In genomic region chr2:44981714-44982108, GRCh38 we compare ENCODE assay signal across 8 cellular contexts. TPM values are rescaled to one million over a fixed set of nuclear protein-coding genes. Genes with fewer than 3 reads are reported as not detected.
A peak's percentile ranks its signal among the peaks of the same experiment; 100 is the strongest.
DNase-seq lines count a peak whose midpoint lies in the region; ATAC-seq and TF ChIP-seq lines count a peak whose summit lies in the region.

No MANE protein-coding gene starts in this region.

- CTCF ChIA-PET in CD8-positive, alpha-beta T cell (lab: Charles Lee), result interaction anchor here (0.6 to 8.3 kb wide), 22 partner anchors 9 to 1432 kb away, joined by 3 to 79 read pairs (median 4); no protein-coding TSS in a partner anchor
- CTCF ChIA-PET in activated CD8-positive, alpha-beta T cell treated with anti-CD3 and anti-CD28 coated beads for 36 hours (lab: Charles Lee), result interaction anchor here (0.7 to 6.5 kb wide), 31 partner anchors 8 to 797 kb away, joined by 3 to 72 read pairs (median 5); no protein-coding TSS in a partner anchor

- H3K36me3 ChIP-seq in CD8-positive, alpha-beta T cell (ENCODE audit: insufficient read depth, low read length), result no peaks in the 10 kb centered on the region
- no peaks in the 10 kb centered on the region for H3K36me3 ChIP-seq in effector memory CD4-positive, alpha-beta T cell (ENCODE audit: control insufficient read depth, insufficient read depth, low read length)

- intact Hi-C loops in CD8-positive, alpha-beta T cell (cut with DNase I, micrococcal nuclease), result loop anchor here in 1 of 2 experiments (1.0 to 5.0 kb wide), 3 partner anchors 513 to 796 kb away; no protein-coding TSS in a partner anchor
- intact Hi-C loops in activated CD8-positive, alpha-beta T cell treated with anti-CD3 and anti-CD28 coated beads for 36 hours (cut with micrococcal nuclease), result loop anchor here (2.0 kb wide), 1 partner anchor 515 kb away; no protein-coding TSS in a partner anchor

- H3K4me3 Mint-ChIP-seq in CD8-positive, alpha-beta T cell, result no peak overlapping the region
- H3K4me3 Mint-ChIP-seq in activated CD8-positive, alpha-beta T cell treated with anti-CD3 and anti-CD28 coated beads for 36 hours, result no peak overlapping the region
- H3K4me3 Mint-ChIP-seq in mesothelial cell of epicardium, result no peak overlapping the region

- POLR2A ChIA-PET in CD8-positive, alpha-beta T cell (lab: Charles Lee), result interaction anchor here (0.5 to 1.3 kb wide), 2 partner anchors 472 to 512 kb away, joined by 4 read pairs; no protein-coding TSS in a partner anchor
- POLR2A ChIA-PET in activated CD8-positive, alpha-beta T cell treated with anti-CD3 and anti-CD28 coated beads for 36 hours (lab: Charles Lee), result interaction anchor here (0.9 kb wide), 1 partner anchor 31 kb away, joined by 3 read pairs; no protein-coding TSS in a partner anchor

- H3K27ac Mint-ChIP-seq in CD8-positive, alpha-beta T cell, result no peak overlapping the region
- H3K27ac Mint-ChIP-seq in activated CD8-positive, alpha-beta T cell treated with anti-CD3 and anti-CD28 coated beads for 36 hours, result no peak overlapping the region
- no peak overlapping the region for H3K27ac Mint-ChIP-seq in mesothelial cell of epicardium

- H3K4me1 ChIP-seq in CD8-positive, alpha-beta T cell (ENCODE audit: insufficient read depth, low read length), result no peaks in the 10 kb centered on the region
- H3K4me1 ChIP-seq in effector memory CD4-positive, alpha-beta T cell (ENCODE audit: control insufficient read depth, insufficient read depth, low read length, poor library complexity, severe bottlenecking), result no peaks in the 10 kb centered on the region

- peak; percentile 64 for TF ChIP-seq CTCF in CD8-positive, alpha-beta T cell (IDR thresholded peaks at IDR 0.05)
- peak; percentile 83 for TF ChIP-seq CTCF in activated CD8-positive, alpha-beta T cell treated with anti-CD3 and anti-CD28 coated beads for 36 hours (IDR thresholded peaks at IDR 0.05)
- TF ChIP-seq CTCF in mesothelial cell of epicardium (IDR thresholded peaks at IDR 0.05; ENCODE audit: unreplicated experiment), result peak; percentile 95

- ATAC-seq in CD8-positive, alpha-beta T cell, result no peak
- peak; percentile 51 for ATAC-seq in activated CD8-positive, alpha-beta T cell treated with anti-CD3 and anti-CD28 coated beads for 36 hours
- no peak for ATAC-seq in GM19328 (IDR thresholded peaks at IDR 0.05; ENCODE audit: unreplicated experiment)

- H3K27ac ChIP-seq in CD8-positive, alpha-beta T cell (ENCODE audit: low read depth, low read length), result no peak overlapping the region
- no peak overlapping the region for H3K27ac ChIP-seq in effector memory CD4-positive, alpha-beta T cell (ENCODE audit: insufficient read depth, low read length, poor library complexity, severe bottlenecking)

- peak; percentile 37 to 77 (median 62) for DNase-seq in CD8-positive, alpha-beta T cell
- DNase-seq in HPDE6-E6E7 (ENCODE audit: extremely low spot score) (peak; percentile 64), NCI-H82 treated with DMSO at 0.1 percent for 48 hours (lab: John Stamatoyannopoulos, UW; ENCODE audit: unreplicated experiment) (peak; percentile 74), mesothelial cell of epicardium (ENCODE audit: low spot score in 2 of 2, unreplicated experiment in 2 of 2) (peak; percentile 61 to 89)
- peak; percentile 78 for DNase-seq in activated CD8-positive, alpha-beta T cell treated with anti-CD3 and anti-CD28 coated beads for 36 hours
- DNase-seq in effector memory CD4-positive, alpha-beta T cell, result peak; percentile 8 to 40 (median 8)
- peak; percentile 25 to 54 for DNase-seq in stimulated activated CD8-positive, alpha-beta memory T cell treated with anti-CD3 and anti-CD28 coated beads, Interleukin-2, amount 100 ng/mL, for 1 hour (ENCODE audit: low read depth in 2 of 2)

- no peaks in the 10 kb centered on the region for H3K36me3 Mint-ChIP-seq in CD8-positive, alpha-beta T cell
- H3K36me3 Mint-ChIP-seq in activated CD8-positive, alpha-beta T cell treated with anti-CD3 and anti-CD28 coated beads for 36 hours (ENCODE audit: low read depth), result no peaks in the 10 kb centered on the region
- no peaks in the 10 kb centered on the region for H3K36me3 Mint-ChIP-seq in mesothelial cell of epicardium

- H3K27me3 ChIP-seq in CD8-positive, alpha-beta T cell (ENCODE audit: insufficient read depth, low read length), result no peaks in the 10 kb centered on the region
- no peaks in the 10 kb centered on the region for H3K27me3 ChIP-seq in effector memory CD4-positive, alpha-beta T cell (replicated peaks; ENCODE audit: control insufficient read depth, insufficient read depth, low read length, poor library complexity, severe bottlenecking)

- peaks cover 25% of the 10 kb centered on the region for H3K27me3 Mint-ChIP-seq in CD8-positive, alpha-beta T cell (ENCODE audit: low read depth)
- peaks cover 13% of the 10 kb centered on the region for H3K27me3 Mint-ChIP-seq in activated CD8-positive, alpha-beta T cell treated with anti-CD3 and anti-CD28 coated beads for 36 hours
- H3K27me3 Mint-ChIP-seq in mesothelial cell of epicardium (ENCODE audit: low read depth), result peaks cover 71% of the 10 kb centered on the region

- no peak overlapping the region for H3K4me3 ChIP-seq in CD8-positive, alpha-beta T cell (ENCODE audit: low read depth, low read length)
- no peak overlapping the region for H3K4me3 ChIP-seq in effector memory CD4-positive, alpha-beta T cell (ENCODE audit: insufficient read depth, low read depth, low read length, poor library complexity, severe bottlenecking)

- peaks cover 2% of the 10 kb centered on the region for H3K4me1 Mint-ChIP-seq in CD8-positive, alpha-beta T cell (ENCODE audit: low read depth)
- peaks cover 2% of the 10 kb centered on the region for H3K4me1 Mint-ChIP-seq in activated CD8-positive, alpha-beta T cell treated with anti-CD3 and anti-CD28 coated beads for 36 hours (ENCODE audit: low read depth)
- peaks cover 4% of the 10 kb centered on the region for H3K4me1 Mint-ChIP-seq in mesothelial cell of epicardium

- H3K9me3 ChIP-seq in CD8-positive, alpha-beta T cell (ENCODE audit: low read length), result no peaks in the 10 kb centered on the region
- H3K9me3 ChIP-seq in effector memory CD4-positive, alpha-beta T cell (ENCODE audit: control insufficient read depth, low read length), result no peaks in the 10 kb centered on the region

- no peaks in the 10 kb centered on the region for H3K9me3 Mint-ChIP-seq in CD8-positive, alpha-beta T cell
- no peaks in the 10 kb centered on the region for H3K9me3 Mint-ChIP-seq in activated CD8-positive, alpha-beta T cell treated with anti-CD3 and anti-CD28 coated beads for 36 hours
- H3K9me3 Mint-ChIP-seq in mesothelial cell of epicardium, result peaks cover 2% of the 10 kb centered on the region

RNA-seq across cellular contexts. Expression of gene SIX2, which starts 27.5 kb away (rescaled TPM):
- total RNA-seq in CD8-positive, alpha-beta T cell, result not detected
- not detected for total RNA-seq in activated CD8-positive, alpha-beta T cell treated with anti-CD3 and anti-CD28 coated beads for 36 hours
- total RNA-seq in mesothelial cell of epicardium, result 0.11 TPM in 1 of 3 replicates, not detected in the others

RNA-seq across cellular contexts. Expression of gene SIX3, which starts 40.2 kb away (rescaled TPM):
- total RNA-seq in CD8-positive, alpha-beta T cell, result under 1 TPM in 1 of 2 experiments, not detected in 1; 0.11 TPM
- total RNA-seq in activated CD8-positive, alpha-beta T cell treated with anti-CD3 and anti-CD28 coated beads for 36 hours, result not detected
- not detected in 3 replicates for total RNA-seq in mesothelial cell of epicardium

Comparison
In these comparisons a context has a peak if more than half of its experiments do, and no peak if none do; other contexts are left out.
1. DNase-seq: peak in every context shown above with its lines; median percentile 78 in activated CD8-positive, alpha-beta T cell treated with anti-CD3 and anti-CD28 coated beads for 36 hours; 75 in mesothelial cell of epicardium; 74 in NCI-H82 treated with DMSO at 0.1 percent for 48 hours; 64 in HPDE6-E6E7; 62 in CD8-positive, alpha-beta T cell; 40 in stimulated activated CD8-positive, alpha-beta memory T cell treated with anti-CD3 and anti-CD28 coated beads, Interleukin-2, amount 100 ng/mL, for 1 hour; 8 in effector memory CD4-positive, alpha-beta T cell.